Comparison of ENCODE assay signal across 9 cellular contexts in the genomic region with DNA sequence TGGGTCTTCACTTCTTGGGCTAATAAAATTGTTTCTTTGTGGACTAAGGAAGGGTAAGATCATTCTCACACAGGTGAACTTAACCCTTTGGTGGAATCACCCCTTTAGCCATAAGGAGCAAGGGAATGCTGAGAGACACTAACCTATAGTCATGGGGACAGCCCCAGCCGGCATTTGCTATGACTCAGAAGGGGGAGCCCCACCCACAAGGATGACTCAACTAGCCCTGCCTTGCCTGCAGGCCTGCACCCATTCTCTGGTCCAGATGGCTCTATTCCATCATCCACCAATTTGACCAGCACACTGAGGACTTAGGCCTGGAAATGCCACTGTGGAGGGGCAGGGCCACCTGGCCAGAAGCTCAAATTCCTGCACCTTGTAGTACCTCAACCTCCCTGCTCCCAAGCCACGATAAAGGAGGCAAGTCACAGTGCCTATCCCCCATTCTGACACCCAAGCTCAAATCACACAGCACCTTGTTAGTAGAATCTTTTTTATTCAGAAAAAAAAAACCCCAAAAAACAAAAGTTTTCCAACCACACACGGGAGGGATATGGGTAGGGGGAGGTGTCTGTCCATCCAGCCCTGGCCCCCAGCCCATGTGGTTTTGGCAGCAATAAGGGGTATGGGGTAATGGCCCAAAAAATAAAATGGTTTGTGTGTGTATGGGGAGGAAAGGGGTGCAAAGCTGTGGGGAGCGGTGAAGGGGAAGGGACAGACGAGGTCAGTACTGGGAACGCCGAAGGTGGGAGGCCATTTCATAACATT. TPM values are rescaled to one million over a fixed set of nuclear protein-coding genes. Genes with fewer than 3 reads are reported as not detected.
DNase-seq lines count a peak whose midpoint lies in the region; ATAC-seq and TF ChIP-seq lines count a peak whose summit lies in the region.
"Had no signal": no experiment of that assay in that cellular context is flagged by ENCODE, and none has a peak within 500 bp of the region (broad histone marks: within the 10 kb centered on the region; RNA-seq: fewer than 3 reads in every experiment).

No MANE protein-coding gene starts in this region.

- H3K9me3 ChIP-seq in RWPE2 (ENCODE audit: severe bottlenecking) = no peaks in the 10 kb centered on the region
- H3K9me3 ChIP-seq in sigmoid colon = no peaks in the 10 kb centered on the region
- H3K9me3 ChIP-seq: HAP-1 had no signal

- ATAC-seq in RWPE2 (ENCODE audit: low read depth) (peak; percentile 60), HG03469 (IDR thresholded peaks at IDR 0.05; ENCODE audit: unreplicated experiment) (no peak)

- peaks cover 66% of the 10 kb centered on the region for H3K36me3 Mint-ChIP-seq in activated naive CD4-positive, alpha-beta T cell treated with anti-CD3 and anti-CD28 coated beads for 36 hours (ENCODE audit: low read depth)

- H3K4me1 ChIP-seq in RWPE2 (ENCODE audit: insufficient read depth, poor library complexity, severe bottlenecking) (peaks cover 29% of the 10 kb centered on the region), sigmoid colon (peaks cover 0 to 63% (median 50%) of the 10 kb centered on the region in 4 donors)

- 33 to 44% methylated on average over 7 of the region's 7 CpGs for WGBS in sigmoid colon, 2 donors

- intact Hi-C loops in activated naive CD4-positive, alpha-beta T cell treated with anti-CD3 and anti-CD28 coated beads for 36 hours (cut with micrococcal nuclease) = loop anchor here (5.0 to 10.0 kb wide), 3 partner anchors 339 to 981 kb away; a partner anchor contains a TSS
- intact Hi-C loops in cardiac septum (cut with DNase I) (no loop called here), sigmoid colon (cut with DNase I) (no loop called here)

- DNase-seq in AG10803 (ENCODE audit: low read depth) (peak; percentile 91), H7 (peak; percentile 72), RWPE2 (ENCODE audit: low spot score) (peak; percentile 92), cardiac septum (ENCODE audit: low spot score) (peak; percentile 93), sigmoid colon (peak; percentile 93), NCI-H345 (lab: John Stamatoyannopoulos, UW) (no peak)
- peak; percentile 95 for DNase-seq in activated naive CD4-positive, alpha-beta T cell treated with anti-CD3 and anti-CD28 coated beads for 36 hours

- TF ChIP-seq POLR2A in sigmoid colon (IDR thresholded peaks at IDR 0.05) = no peak

- H3K4me3 ChIP-seq in AG10803 (ENCODE audit: low read length) (peak overlapping the region; percentile 97), H7 (ENCODE audit: insufficient read depth, low read depth, low read length) (no peak overlapping the region), RWPE2 (ENCODE audit: severe bottlenecking) (no peak overlapping the region), sigmoid colon (peak overlapping the region in 3 of 4 donors; percentile 80 to 99 (median 96))

- peak overlapping the region; percentile 97 for H3K4me3 Mint-ChIP-seq in activated naive CD4-positive, alpha-beta T cell treated with anti-CD3 and anti-CD28 coated beads for 36 hours

- CTCF ChIA-PET in activated naive CD4-positive, alpha-beta T cell treated with anti-CD3 and anti-CD28 coated beads for 36 hours (lab: Charles Lee) = interaction anchor here (1.3 kb wide), 1 partner anchor 24 kb away, joined by 3 read pairs; no protein-coding TSS in a partner anchor

- H3K27me3 Mint-ChIP-seq in activated naive CD4-positive, alpha-beta T cell treated with anti-CD3 and anti-CD28 coated beads for 36 hours (ENCODE audit: low read depth) = no peaks in the 10 kb centered on the region

- H3K27me3 ChIP-seq in H7 (ENCODE audit: control insufficient read depth, insufficient read depth, low read length) (no peaks in the 10 kb centered on the region), RWPE2 (ENCODE audit: insufficient read depth, poor library complexity, severe bottlenecking) (no peaks in the 10 kb centered on the region), sigmoid colon (no peaks in the 10 kb centered on the region)

- TF ChIP-seq EP300 in sigmoid colon (IDR thresholded peaks at IDR 0.05) = no peak

- peak overlapping the region; percentile 99 for H3K27ac ChIP-seq in RWPE2 (ENCODE audit: poor library complexity, severe bottlenecking)
- peak overlapping the region; percentile 98 to 100 (median 99) for H3K27ac ChIP-seq in sigmoid colon

- peak overlapping the region; percentile 99 for H3K27ac Mint-ChIP-seq in activated naive CD4-positive, alpha-beta T cell treated with anti-CD3 and anti-CD28 coated beads for 36 hours

- H3K36me3 ChIP-seq in H7 (replicated peaks; ENCODE audit: control insufficient read depth, insufficient read depth, low read length) (peaks cover 34% of the 10 kb centered on the region), RWPE2 (ENCODE audit: low read depth) (peaks cover 58% of the 10 kb centered on the region), sigmoid colon (peaks cover 16 to 48% (median 33%) of the 10 kb centered on the region in 4 donors)

- H3K4me1 Mint-ChIP-seq in activated naive CD4-positive, alpha-beta T cell treated with anti-CD3 and anti-CD28 coated beads for 36 hours (ENCODE audit: low read depth) = peaks cover 55% of the 10 kb centered on the region

- no peaks in the 10 kb centered on the region for H3K9me3 Mint-ChIP-seq in activated naive CD4-positive, alpha-beta T cell treated with anti-CD3 and anti-CD28 coated beads for 36 hours

- TF ChIP-seq CTCF in AG10803 (conservative IDR thresholded peaks at IDR 0.05; ENCODE audit: low read length) (no peak), RWPE2 (IDR thresholded peaks at IDR 0.05; ENCODE audit: poor library complexity, severe bottlenecking) (no peak), sigmoid colon (IDR thresholded peaks at IDR 0.05) (no peak)

RNA-seq across cellular contexts. Expression of a gene that starts 3.0 kb away (rescaled TPM):
- total RNA-seq in H7 (2014; rRNA removed; shearing (Covaris generic)) = 1,296 and 1,480 TPM in 2 replicates
- 1,000 to 10,000 TPM; 1,812 to 1,876 TPM for total RNA-seq in activated naive CD4-positive, alpha-beta T cell treated with anti-CD3 and anti-CD28 coated beads for 36 hours
- total RNA-seq in cardiac septum = 204 TPM
- total RNA-seq in sigmoid colon = 1,000 to 10,000 TPM in 1 of 4 donors, 100 to 1,000 TPM in 3; 690 to 1,141 (median 828) TPM
- polyA plus RNA-seq in sigmoid colon = 1,000 to 10,000 TPM in 1 of 3 donors, 100 to 1,000 TPM in 2; 853 to 1,404 (median 948) TPM

RNA-seq across cellular contexts. Expression of a gene that starts 5.3 kb away (rescaled TPM):
- total RNA-seq in H7 (2014; rRNA removed; shearing (Covaris generic)) = 67.0 and 87.6 TPM in 2 replicates
- 100 to 1,000 TPM; 133 to 140 TPM for total RNA-seq in activated naive CD4-positive, alpha-beta T cell treated with anti-CD3 and anti-CD28 coated beads for 36 hours
- total RNA-seq in cardiac septum (84.7 TPM), sigmoid colon (10 to 100 TPM; 51.2 to 71.2 (median 60.3) TPM)
- 100 to 1,000 TPM in 1 of 3 donors, 10 to 100 TPM in 2; 45.0 to 120 (median 83.9) TPM for polyA plus RNA-seq in sigmoid colon

RNA-seq across cellular contexts. Expression of a gene that starts 5.5 kb away (rescaled TPM):
- 143 and 169 TPM in 2 replicates for total RNA-seq in H7 (2014; rRNA removed; shearing (Covaris generic))
- total RNA-seq in activated naive CD4-positive, alpha-beta T cell treated with anti-CD3 and anti-CD28 coated beads for 36 hours = 10 to 100 TPM; 63.8 to 65.2 TPM
- 176 TPM for total RNA-seq in cardiac septum
- total RNA-seq in sigmoid colon = 10 to 100 TPM; 41.0 to 60.3 (median 48.6) TPM
- polyA plus RNA-seq in sigmoid colon = 10 to 100 TPM; 57.7 to 82.8 (median 79.9) TPM

RNA-seq across cellular contexts. Expression of a gene that starts 5.6 kb away (rescaled TPM):
- total RNA-seq in H7 (2014; rRNA removed; shearing (Covaris generic)) = 24.2 and 25.7 TPM in 2 replicates
- total RNA-seq in activated naive CD4-positive, alpha-beta T cell treated with anti-CD3 and anti-CD28 coated beads for 36 hours = 10 to 100 TPM; 26.7 to 28.9 TPM
- total RNA-seq in cardiac septum = 382 TPM
- total RNA-seq in sigmoid colon = 1 to 10 TPM; 2.5 to 9.1 (median 5.1) TPM
- 10 to 100 TPM in 1 of 3 donors, 1 to 10 TPM in 1, under 1 TPM in 1; 0.69 to 10.3 (median 5.4) TPM for polyA plus RNA-seq in sigmoid colon

RNA-seq across cellular contexts. Expression of a gene that starts 13.3 kb away (rescaled TPM):
- total RNA-seq in H7 (2014; rRNA removed; shearing (Covaris generic)) = not detected in 2 replicates
- total RNA-seq in activated naive CD4-positive, alpha-beta T cell treated with anti-CD3 and anti-CD28 coated beads for 36 hours = not detected
- total RNA-seq in cardiac septum (not detected), sigmoid colon (not detected)
- 1 to 10 TPM in 1 of 3 donors, not detected in 2; 1.1 TPM for polyA plus RNA-seq in sigmoid colon

Comparison
In these comparisons a context has a peak if more than half of its experiments do, and no peak if none do; other contexts are left out.
1. H3K4me3 ChIP-seq: peak in AG10803 (single experiment) and sigmoid colon (3 of 4); none in H7 (single experiment) and RWPE2 (single experiment).